Comparison of ENCODE assay signal across 1 cellular context in the genomic region with DNA sequence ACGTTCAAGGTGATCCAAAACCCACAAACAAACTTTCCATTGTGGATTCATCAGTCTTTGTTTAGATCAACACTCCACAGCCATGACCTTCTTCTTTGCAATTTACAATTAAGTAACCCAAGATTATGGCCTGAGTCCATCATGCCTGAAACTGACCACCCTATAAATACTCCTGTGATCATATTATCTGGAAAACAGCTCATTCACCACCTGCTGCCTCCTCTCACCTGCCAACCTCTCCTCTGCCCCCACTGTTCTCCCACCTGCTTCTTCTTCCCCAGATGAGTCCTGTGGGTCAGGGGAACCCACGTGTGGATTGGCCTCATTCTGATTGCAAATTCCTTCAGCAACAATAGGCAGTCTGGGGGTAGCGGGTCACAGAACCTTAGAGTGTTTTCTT.
TF ChIP-seq lines count a peak whose summit lies in the region.

No MANE protein-coding gene starts in this region.

TF ChIP-seq in GM23338, 12 proteins besides CTCF, POLR2A, EP300 and RAD21 (continued from another document):
- TF ChIP-seq, protein P1, sequence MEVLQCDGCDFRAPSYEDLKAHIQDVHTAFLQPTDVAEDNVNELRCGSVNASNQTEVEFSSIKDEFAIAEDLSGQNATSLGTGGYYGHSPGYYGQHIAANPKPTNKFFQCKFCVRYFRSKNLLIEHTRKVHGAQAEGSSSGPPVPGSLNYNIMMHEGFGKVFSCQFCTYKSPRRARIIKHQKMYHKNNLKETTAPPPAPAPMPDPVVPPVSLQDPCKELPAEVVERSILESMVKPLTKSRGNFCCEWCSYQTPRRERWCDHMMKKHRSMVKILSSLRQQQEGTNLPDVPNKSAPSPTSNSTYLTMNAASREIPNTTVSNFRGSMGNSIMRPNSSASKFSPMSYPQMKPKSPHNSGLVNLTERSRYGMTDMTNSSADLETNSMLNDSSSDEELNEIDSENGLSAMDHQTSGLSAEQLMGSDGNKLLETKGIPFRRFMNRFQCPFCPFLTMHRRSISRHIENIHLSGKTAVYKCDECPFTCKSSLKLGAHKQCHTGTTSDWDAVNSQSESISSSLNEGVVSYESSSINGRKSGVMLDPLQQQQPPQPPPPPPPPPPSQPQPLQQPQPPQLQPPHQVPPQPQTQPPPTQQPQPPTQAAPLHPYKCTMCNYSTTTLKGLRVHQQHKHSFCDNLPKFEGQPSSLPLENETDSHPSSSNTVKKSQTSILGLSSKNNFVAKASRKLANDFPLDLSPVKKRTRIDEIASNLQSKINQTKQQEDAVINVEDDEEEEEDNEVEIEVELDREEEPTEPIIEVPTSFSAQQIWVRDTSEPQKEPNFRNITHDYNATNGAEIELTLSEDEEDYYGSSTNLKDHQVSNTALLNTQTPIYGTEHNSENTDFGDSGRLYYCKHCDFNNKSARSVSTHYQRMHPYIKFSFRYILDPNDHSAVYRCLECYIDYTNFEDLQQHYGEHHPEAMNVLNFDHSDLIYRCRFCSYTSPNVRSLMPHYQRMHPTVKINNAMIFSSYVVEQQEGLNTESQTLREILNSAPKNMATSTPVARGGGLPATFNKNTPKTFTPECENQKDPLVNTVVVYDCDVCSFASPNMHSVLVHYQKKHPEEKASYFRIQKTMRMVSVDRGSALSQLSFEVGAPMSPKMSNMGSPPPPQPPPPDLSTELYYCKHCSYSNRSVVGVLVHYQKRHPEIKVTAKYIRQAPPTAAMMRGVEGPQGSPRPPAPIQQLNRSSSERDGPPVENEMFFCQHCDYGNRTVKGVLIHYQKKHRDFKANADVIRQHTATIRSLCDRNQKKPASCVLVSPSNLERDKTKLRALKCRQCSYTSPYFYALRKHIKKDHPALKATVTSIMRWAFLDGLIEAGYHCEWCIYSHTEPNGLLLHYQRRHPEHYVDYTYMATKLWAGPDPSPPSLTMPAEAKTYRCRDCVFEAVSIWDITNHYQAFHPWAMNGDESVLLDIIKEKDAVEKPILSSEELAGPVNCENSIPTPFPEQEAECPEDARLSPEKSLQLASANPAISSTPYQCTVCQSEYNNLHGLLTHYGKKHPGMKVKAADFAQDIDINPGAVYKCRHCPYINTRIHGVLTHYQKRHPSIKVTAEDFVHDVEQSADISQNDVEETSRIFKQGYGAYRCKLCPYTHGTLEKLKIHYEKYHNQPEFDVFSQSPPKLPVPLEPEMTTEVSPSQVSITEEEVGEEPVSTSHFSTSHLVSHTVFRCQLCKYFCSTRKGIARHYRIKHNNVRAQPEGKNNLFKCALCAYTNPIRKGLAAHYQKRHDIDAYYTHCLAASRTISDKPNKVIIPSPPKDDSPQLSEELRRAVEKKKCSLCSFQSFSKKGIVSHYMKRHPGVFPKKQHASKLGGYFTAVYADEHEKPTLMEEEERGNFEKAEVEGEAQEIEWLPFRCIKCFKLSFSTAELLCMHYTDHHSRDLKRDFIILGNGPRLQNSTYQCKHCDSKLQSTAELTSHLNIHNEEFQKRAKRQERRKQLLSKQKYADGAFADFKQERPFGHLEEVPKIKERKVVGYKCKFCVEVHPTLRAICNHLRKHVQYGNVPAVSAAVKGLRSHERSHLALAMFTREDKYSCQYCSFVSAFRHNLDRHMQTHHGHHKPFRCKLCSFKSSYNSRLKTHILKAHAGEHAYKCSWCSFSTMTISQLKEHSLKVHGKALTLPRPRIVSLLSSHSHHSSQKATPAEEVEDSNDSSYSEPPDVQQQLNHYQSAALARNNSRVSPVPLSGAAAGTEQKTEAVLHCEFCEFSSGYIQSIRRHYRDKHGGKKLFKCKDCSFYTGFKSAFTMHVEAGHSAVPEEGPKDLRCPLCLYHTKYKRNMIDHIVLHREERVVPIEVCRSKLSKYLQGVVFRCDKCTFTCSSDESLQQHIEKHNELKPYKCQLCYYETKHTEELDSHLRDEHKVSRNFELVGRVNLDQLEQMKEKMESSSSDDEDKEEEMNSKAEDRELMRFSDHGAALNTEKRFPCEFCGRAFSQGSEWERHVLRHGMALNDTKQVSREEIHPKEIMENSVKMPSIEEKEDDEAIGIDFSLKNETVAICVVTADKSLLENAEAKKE (CRISPR knock-in tag; IDR thresholded peaks at IDR 0.05), result no peak
- TF ChIP-seq EZH2phosphoT487 (IDR thresholded peaks at IDR 0.05; ENCODE audit: unreplicated experiment) (no peak), ZNF114 (CRISPR knock-in tag; IDR thresholded peaks at IDR 0.05) (no peak)
- TF ChIP-seq, protein P2, sequence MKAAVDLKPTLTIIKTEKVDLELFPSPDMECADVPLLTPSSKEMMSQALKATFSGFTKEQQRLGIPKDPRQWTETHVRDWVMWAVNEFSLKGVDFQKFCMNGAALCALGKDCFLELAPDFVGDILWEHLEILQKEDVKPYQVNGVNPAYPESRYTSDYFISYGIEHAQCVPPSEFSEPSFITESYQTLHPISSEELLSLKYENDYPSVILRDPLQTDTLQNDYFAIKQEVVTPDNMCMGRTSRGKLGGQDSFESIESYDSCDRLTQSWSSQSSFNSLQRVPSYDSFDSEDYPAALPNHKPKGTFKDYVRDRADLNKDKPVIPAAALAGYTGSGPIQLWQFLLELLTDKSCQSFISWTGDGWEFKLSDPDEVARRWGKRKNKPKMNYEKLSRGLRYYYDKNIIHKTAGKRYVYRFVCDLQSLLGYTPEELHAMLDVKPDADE (IDR thresholded peaks at IDR 0.05), result no peak
TF ChIP-seq in GM23338: peak in this region for 0.
